In the genomic region with DNA sequence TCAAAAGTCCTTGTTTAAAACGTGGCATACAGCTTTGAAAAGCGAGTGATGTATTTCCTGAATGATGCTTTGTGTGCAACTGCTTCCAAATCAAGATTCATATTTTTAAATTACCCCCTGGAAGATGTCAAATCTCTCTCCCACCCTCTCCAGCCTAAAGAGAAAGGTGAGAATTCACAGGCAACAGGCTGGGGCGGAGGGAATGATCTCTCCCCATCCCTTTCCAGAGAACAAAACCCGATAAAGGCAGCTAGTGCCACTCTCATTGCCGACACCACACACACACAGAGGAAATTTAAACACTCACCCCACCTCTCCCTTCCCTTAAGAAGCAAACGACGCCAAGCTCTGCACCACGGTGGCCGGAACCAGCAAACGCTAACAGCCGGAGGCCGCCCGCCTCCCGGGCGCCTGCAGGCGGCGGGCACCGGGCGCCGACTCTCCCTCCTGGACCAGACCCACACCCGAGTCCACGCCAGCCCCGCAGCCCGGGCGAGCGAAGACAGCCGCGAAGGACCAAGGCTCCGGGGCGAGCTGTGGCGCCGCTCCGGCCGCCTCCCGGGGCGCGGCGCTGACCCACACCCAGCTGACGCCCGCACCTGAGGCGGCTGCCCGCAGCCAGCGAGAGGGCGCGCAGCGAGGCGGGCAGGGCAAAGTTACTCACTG, we compare ENCODE assay signal across 8 cellular contexts. TPM values are rescaled to one million over a fixed set of nuclear protein-coding genes. Genes with fewer than 3 reads are reported as not detected.
DNase-seq lines count a peak whose midpoint lies in the region; ATAC-seq and TF ChIP-seq lines count a peak whose summit lies in the region.

No MANE protein-coding gene starts in this region.

- CTCF ChIA-PET in activated CD8-positive, alpha-beta memory T cell treated with anti-CD3 and anti-CD28 coated beads, Interleukin-2, amount 10 ng/mL, durations not matched to agents 7 days and 5 days (lab: Charles Lee) = interaction anchor here (0.7 to 1.8 kb wide), 9 partner anchors 17 to 258 kb away, joined by 3 to 4 read pairs (median 3); no protein-coding TSS in a partner anchor

- H3K9me3 ChIP-seq in MM.1S (replicated peaks; ENCODE audit: insufficient read depth, low read length) (no peaks in the 10 kb centered on the region), neuron (ENCODE audit: low read length) (peaks cover 4% of the 10 kb centered on the region)

- peak overlapping the region; percentile 84 for H3K27ac Mint-ChIP-seq in activated CD8-positive, alpha-beta memory T cell treated with anti-CD3 and anti-CD28 coated beads, Interleukin-2, amount 10 ng/mL, durations not matched to agents 7 days and 5 days

- no peaks in the 10 kb centered on the region for H3K9me3 Mint-ChIP-seq in activated CD8-positive, alpha-beta memory T cell treated with anti-CD3 and anti-CD28 coated beads, Interleukin-2, amount 10 ng/mL, durations not matched to agents 7 days and 5 days (ENCODE audit: low read depth)

- peak overlapping the region; percentile 37; the same call in 1 of the 2 replicates for H3K27ac ChIP-seq in MM.1S (ENCODE audit: low read length)

- peak overlapping the region; percentile 63; the same call in 1 of the 2 replicates for H3K9ac ChIP-seq in MM.1S (ENCODE audit: low read length)

- H3K4me1 ChIP-seq in MM.1S (ENCODE audit: low read length) = peaks cover 8% of the 10 kb centered on the region; the same call in 1 of the 2 replicates
- peaks cover 15% of the 10 kb centered on the region for H3K4me1 ChIP-seq in neuron (ENCODE audit: insufficient read depth, low read length)

- ATAC-seq in activated CD8-positive, alpha-beta memory T cell treated with anti-CD3 and anti-CD28 coated beads, Interleukin-2, amount 10 ng/mL, durations not matched to agents 7 days and 5 days = peak; percentile 37

- peak overlapping the region; percentile 91 for H3K4me3 Mint-ChIP-seq in activated CD8-positive, alpha-beta memory T cell treated with anti-CD3 and anti-CD28 coated beads, Interleukin-2, amount 10 ng/mL, durations not matched to agents 7 days and 5 days

- no peak; the same call in 1 of the 2 replicates for TF ChIP-seq CTCF in MM.1S (IDR thresholded peaks at IDR 0.05; ENCODE audit: low read length)

- peaks cover 43% of the 10 kb centered on the region for H3K4me1 Mint-ChIP-seq in activated CD8-positive, alpha-beta memory T cell treated with anti-CD3 and anti-CD28 coated beads, Interleukin-2, amount 10 ng/mL, durations not matched to agents 7 days and 5 days

- H2AFZ ChIP-seq in MM.1S (ENCODE audit: low read length) (0 out of 2 replicates have a peak overlapping the region, but pooled peaks have one; percentile 27), neuron (ENCODE audit: low read depth, low read length) (peak overlapping the region; percentile 93)

- H3K36me3 Mint-ChIP-seq in activated CD8-positive, alpha-beta memory T cell treated with anti-CD3 and anti-CD28 coated beads, Interleukin-2, amount 10 ng/mL, durations not matched to agents 7 days and 5 days = peaks cover 22% of the 10 kb centered on the region

- H3K9me2 ChIP-seq in MM.1S (replicated peaks; ENCODE audit: insufficient read depth, low read length) = no peaks in the 10 kb centered on the region

- no peaks in the 10 kb centered on the region for H3K27me3 ChIP-seq in MM.1S (replicated peaks; ENCODE audit: insufficient read depth, low read length)
- no peaks in the 10 kb centered on the region for H3K27me3 ChIP-seq in neuron (ENCODE audit: insufficient read depth, low read length)

- H3K27me3 Mint-ChIP-seq in activated CD8-positive, alpha-beta memory T cell treated with anti-CD3 and anti-CD28 coated beads, Interleukin-2, amount 10 ng/mL, durations not matched to agents 7 days and 5 days = no peaks in the 10 kb centered on the region

- no peaks in the 10 kb centered on the region for H4K20me1 ChIP-seq in MM.1S (ENCODE audit: insufficient read depth, low read length)

- H3K36me3 ChIP-seq in MM.1S (replicated peaks; ENCODE audit: insufficient read depth, low read length) (no peaks in the 10 kb centered on the region), neuron (ENCODE audit: insufficient read depth, low read length) (peaks cover 16% of the 10 kb centered on the region)

- H3K4me3 ChIP-seq in MM.1S (ENCODE audit: low read length) = peak overlapping the region; percentile 66
- H3K4me3 ChIP-seq in neuron (ENCODE audit: low read length) = peak overlapping the region; percentile 77

- H3K79me2 ChIP-seq in MM.1S (ENCODE audit: low read length) = peaks cover 82% of the 10 kb centered on the region

- peaks cover 7% of the 10 kb centered on the region; the same call in 1 of the 2 replicates for H3F3A ChIP-seq in MM.1S (ENCODE audit: insufficient read depth, low read length)

- peak overlapping the region; percentile 53 for H3K4me2 ChIP-seq in MM.1S (ENCODE audit: low read depth, low read length)

- peak; percentile 54 for DNase-seq in DMS 273 (lab: John Stamatoyannopoulos, UW; ENCODE audit: unreplicated experiment)
- no peak for DNase-seq in DMS 273 treated with DMSO at 0.1 percent for 48 hours (lab: John Stamatoyannopoulos, UW)
- DNase-seq in HCEC 1CT = peak; percentile 25
- peak; percentile 15 for DNase-seq in MM.1S
- peak; percentile 59 for DNase-seq in activated CD8-positive, alpha-beta memory T cell treated with anti-CD3 and anti-CD28 coated beads, Interleukin-2, amount 10 ng/mL, durations not matched to agents 7 days and 5 days
- DNase-seq in fibroblast of gingiva (ENCODE audit: low read depth) = peak; percentile 20
- peak; percentile 51 for DNase-seq in ureter (ENCODE audit: low spot score)

RNA-seq across cellular contexts. Expression of a gene that starts 0.5 kb away (rescaled TPM):
- 1 to 10 TPM; 5.9 to 6.6 TPM for total RNA-seq in activated CD8-positive, alpha-beta memory T cell treated with anti-CD3 and anti-CD28 coated beads, Interleukin-2, amount 10 ng/mL, durations not matched to agents 7 days and 5 days
- 15.0 TPM for total RNA-seq in ureter

RNA-seq across cellular contexts. Expression of a gene that starts 1.8 kb away (rescaled TPM):
- total RNA-seq in activated CD8-positive, alpha-beta memory T cell treated with anti-CD3 and anti-CD28 coated beads, Interleukin-2, amount 10 ng/mL, durations not matched to agents 7 days and 5 days = 100 to 1,000 TPM in 1 of 2 experiments, 10 to 100 TPM in 1; 99.7 to 108 TPM
- total RNA-seq in ureter = 120 TPM
